In the genomic region with DNA sequence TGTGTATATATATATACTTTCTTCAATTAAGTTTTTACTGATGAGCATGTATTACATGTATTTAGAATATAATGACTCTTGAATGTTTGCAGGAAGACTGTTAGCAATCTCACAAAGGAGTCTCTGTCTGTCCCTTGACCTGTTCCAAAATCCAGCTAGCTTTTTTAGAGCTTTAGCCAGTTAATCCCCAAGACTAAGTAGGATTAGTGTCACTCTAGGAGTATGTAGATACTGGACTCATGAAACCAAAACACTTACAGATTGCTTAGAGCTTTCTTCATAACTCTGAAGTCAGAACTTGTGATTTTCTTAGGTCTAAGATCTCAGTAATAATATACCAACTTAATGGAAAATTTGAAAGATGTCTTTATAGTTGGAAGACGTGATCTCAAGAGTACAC, we compare ENCODE assay signal across 9 cellular contexts. TPM values are rescaled to one million over a fixed set of nuclear protein-coding genes. Genes with fewer than 3 reads are reported as not detected.
DNase-seq lines count a peak whose midpoint lies in the region; ATAC-seq and FAIRE-seq lines count a peak whose summit lies in the region.
"Had no signal": no experiment of that assay in that cellular context is flagged by ENCODE, and none has a peak within 500 bp of the region (broad histone marks: within the 10 kb centered on the region; RNA-seq: fewer than 3 reads in every experiment).

No MANE protein-coding gene starts in this region.

- FAIRE-seq in HTR-8/SVneo (lab: Jason Lieb, UNC), result no peak

- peak overlapping the region; percentile 65 for H3K27ac Mint-ChIP-seq in stimulated activated naive CD8-positive, alpha-beta T cell treated with anti-CD3 and anti-CD28 coated beads, Interleukin-15, Interleukin-2, amounts not matched to agents 100 ng/mL and 50 ng/mL, for 24 hours
- H3K27ac Mint-ChIP-seq in activated T-helper 1 cell treated with anti-CD3 and anti-CD28 coated beads, Interleukin-12 subunit alpha, Interleukin-12 subunit beta, Interleukin-2, Interleukin-4 antibody, amounts not matched to agents 30 ng/mL and 10 ng/mL and 1 ng/mL, durations not matched to agents 14 hours and 24 hours and 36 hours, result peak overlapping the region; percentile 64
- peak overlapping the region; percentile 3 to 95 (median 50) for H3K27ac Mint-ChIP-seq in immature natural killer cell

- no peaks in the 10 kb centered on the region for H3K27me3 Mint-ChIP-seq in stimulated activated naive CD8-positive, alpha-beta T cell treated with anti-CD3 and anti-CD28 coated beads, Interleukin-15, Interleukin-2, amounts not matched to agents 100 ng/mL and 50 ng/mL, for 24 hours
- H3K27me3 Mint-ChIP-seq in activated T-helper 1 cell treated with anti-CD3 and anti-CD28 coated beads, Interleukin-12 subunit alpha, Interleukin-12 subunit beta, Interleukin-2, Interleukin-4 antibody, amounts not matched to agents 30 ng/mL and 10 ng/mL and 1 ng/mL, durations not matched to agents 14 hours and 24 hours and 36 hours (ENCODE audit: insufficient read depth), result no peaks in the 10 kb centered on the region
- H3K27me3 Mint-ChIP-seq in immature natural killer cell (ENCODE audit: low read depth in 3 of 3), result peaks cover 3 to 6% (median 4%) of the 10 kb centered on the region in 3 donors

- peaks cover 42% of the 10 kb centered on the region for H3K36me3 Mint-ChIP-seq in stimulated activated naive CD8-positive, alpha-beta T cell treated with anti-CD3 and anti-CD28 coated beads, Interleukin-15, Interleukin-2, amounts not matched to agents 100 ng/mL and 50 ng/mL, for 24 hours (ENCODE audit: low read depth)
- H3K36me3 Mint-ChIP-seq in activated T-helper 1 cell treated with anti-CD3 and anti-CD28 coated beads, Interleukin-12 subunit alpha, Interleukin-12 subunit beta, Interleukin-2, Interleukin-4 antibody, amounts not matched to agents 30 ng/mL and 10 ng/mL and 1 ng/mL, durations not matched to agents 14 hours and 24 hours and 36 hours (ENCODE audit: low read depth), result peaks cover 24% of the 10 kb centered on the region
- H3K36me3 Mint-ChIP-seq in immature natural killer cell, result peaks cover under 1 to 8% (median 4%) of the 10 kb centered on the region in 3 donors

- H3K4me1 Mint-ChIP-seq in stimulated activated naive CD8-positive, alpha-beta T cell treated with anti-CD3 and anti-CD28 coated beads, Interleukin-15, Interleukin-2, amounts not matched to agents 100 ng/mL and 50 ng/mL, for 24 hours (ENCODE audit: low read depth), result peaks cover 43% of the 10 kb centered on the region
- peaks cover 40% of the 10 kb centered on the region for H3K4me1 Mint-ChIP-seq in activated T-helper 1 cell treated with anti-CD3 and anti-CD28 coated beads, Interleukin-12 subunit alpha, Interleukin-12 subunit beta, Interleukin-2, Interleukin-4 antibody, amounts not matched to agents 30 ng/mL and 10 ng/mL and 1 ng/mL, durations not matched to agents 14 hours and 24 hours and 36 hours (ENCODE audit: low read depth)
- peaks cover 47 to 63% of the 10 kb centered on the region in 2 donors for H3K4me1 Mint-ChIP-seq in immature natural killer cell

- no peak for ATAC-seq in stimulated activated naive CD8-positive, alpha-beta T cell treated with anti-CD3 and anti-CD28 coated beads, Interleukin-15, Interleukin-2, amounts not matched to agents 100 U/mL and 50 U/mL, for 24 hours
- no peak for ATAC-seq in HG02938 (IDR thresholded peaks at IDR 0.05; ENCODE audit: unreplicated experiment)
- ATAC-seq: mucosa of descending colon had no signal

- intact Hi-C loops in activated T-helper 1 cell treated with anti-CD3 and anti-CD28 coated beads, Interleukin-12 subunit alpha, Interleukin-12 subunit beta, Interleukin-2, Interleukin-4 antibody, amounts not matched to agents 30 ng/mL and 10 ng/mL and 1 ng/mL, durations not matched to agents 14 hours and 24 hours and 36 hours (cut with micrococcal nuclease), result loop anchor here (2.0 to 10.0 kb wide), 6 partner anchors 243 to 1627 kb away; a partner anchor contains a TSS

- no peak for DNase-seq in stimulated activated naive CD8-positive, alpha-beta T cell treated with anti-CD3 and anti-CD28 coated beads, Interleukin-15, Interleukin-2, amounts not matched to agents 100 U/mL and 50 U/mL, for 24 hours
- DNase-seq in activated T-helper 1 cell treated with anti-CD3 and anti-CD28 coated beads, Interleukin-12 subunit alpha, Interleukin-12 subunit beta, Interleukin-2, Interleukin-4 antibody, amounts not matched to agents 30 ng/mL and 10 ng/mL and 1 ng/mL, durations not matched to agents 14 hours and 24 hours and 36 hours (ENCODE audit: low spot score), result no peak
- DNase-seq in immature natural killer cell, result no peak
- DNase-seq in NCI-H345 (lab: John Stamatoyannopoulos, UW), result no peak
- no peak for DNase-seq in GM03348 (ENCODE audit: low spot score)
- DNase-seq in HTR-8/SVneo (ENCODE audit: insufficient read length, low spot score), result no peak
- DNase-seq: mucosa of descending colon had no signal

- no peaks in the 10 kb centered on the region for H3K9me3 Mint-ChIP-seq in stimulated activated naive CD8-positive, alpha-beta T cell treated with anti-CD3 and anti-CD28 coated beads, Interleukin-15, Interleukin-2, amounts not matched to agents 100 ng/mL and 50 ng/mL, for 24 hours
- H3K9me3 Mint-ChIP-seq in activated T-helper 1 cell treated with anti-CD3 and anti-CD28 coated beads, Interleukin-12 subunit alpha, Interleukin-12 subunit beta, Interleukin-2, Interleukin-4 antibody, amounts not matched to agents 30 ng/mL and 10 ng/mL and 1 ng/mL, durations not matched to agents 14 hours and 24 hours and 36 hours, result peaks cover 4% of the 10 kb centered on the region
- no peaks in the 10 kb centered on the region for H3K9me3 Mint-ChIP-seq in immature natural killer cell

- peak overlapping the region; percentile 73 for H3K4me3 Mint-ChIP-seq in stimulated activated naive CD8-positive, alpha-beta T cell treated with anti-CD3 and anti-CD28 coated beads, Interleukin-15, Interleukin-2, amounts not matched to agents 100 ng/mL and 50 ng/mL, for 24 hours
- H3K4me3 Mint-ChIP-seq in activated T-helper 1 cell treated with anti-CD3 and anti-CD28 coated beads, Interleukin-12 subunit alpha, Interleukin-12 subunit beta, Interleukin-2, Interleukin-4 antibody, amounts not matched to agents 30 ng/mL and 10 ng/mL and 1 ng/mL, durations not matched to agents 14 hours and 24 hours and 36 hours, result peak overlapping the region; percentile 62
- H3K4me3 Mint-ChIP-seq in immature natural killer cell, result peak overlapping the region in 4 of 5 donors; percentile 2 to 60 (median 26)

RNA-seq across cellular contexts. Expression of a gene that starts 2.2 kb away (rescaled TPM):
- total RNA-seq in activated T-helper 1 cell treated with anti-CD3 and anti-CD28 coated beads, Interleukin-12 subunit alpha, Interleukin-12 subunit beta, Interleukin-2, Interleukin-4 antibody, amounts not matched to agents 30 ng/mL and 10 ng/mL and 1 ng/mL, durations not matched to agents 14 hours and 24 hours and 36 hours, result 115 and 121 TPM in 2 replicates
- 100 to 1,000 TPM in 1 of 3 donors, 10 to 100 TPM in 2; 79.4 to 101 (median 99.5) TPM for polyA plus RNA-seq in immature natural killer cell
